Comparison of ENCODE assay signal across 8 cellular contexts in genomic region chr7:44998153-44998871, GRCh38. TPM values are rescaled to one million over a fixed set of nuclear protein-coding genes. Genes with fewer than 3 reads are reported as not detected.
DNase-seq lines count a peak whose midpoint lies in the region; ATAC-seq, FAIRE-seq and TF ChIP-seq lines count a peak whose summit lies in the region.

No MANE protein-coding gene starts in this region.

- H3K27ac ChIP-seq in CD8-positive, alpha-beta memory T cell (ENCODE audit: low read depth, low read length), result no peak overlapping the region
- H3K27ac ChIP-seq in KMS-11, result peak overlapping the region; percentile 49; the same call in 1 of the 2 replicates
- no peak overlapping the region for H3K27ac ChIP-seq in astrocyte (ENCODE audit: low read depth, low read length)
- H3K27ac ChIP-seq in neural progenitor cell, result no peak overlapping the region

- H3K9ac ChIP-seq in KMS-11 (peak overlapping the region; percentile 61; the same call in 1 of the 2 replicates), astrocyte (ENCODE audit: low read length) (no peak overlapping the region), neural progenitor cell (no peak overlapping the region)

- peak overlapping the region in 7 of 8 donors; percentile 65 to 97 (median 92) for H3K27ac Mint-ChIP-seq in CD8-positive, alpha-beta memory T cell
- H3K27ac Mint-ChIP-seq in astrocyte (ENCODE audit: unreplicated experiment) (no peak overlapping the region), neural progenitor cell (no peak overlapping the region)

- TF ChIP-seq CTCF in KMS-11 (conservative IDR thresholded peaks at IDR 0.05; ENCODE audit: low read depth, low read length) (no peak), astrocyte (IDR thresholded peaks at IDR 0.05; ENCODE audit: insufficient read depth, low read depth, low read length) (no peak), neural progenitor cell (IDR thresholded peaks at IDR 0.05) (no peak)

- no peaks in the 10 kb centered on the region for H3K36me3 ChIP-seq in CD8-positive, alpha-beta memory T cell (ENCODE audit: insufficient read depth, low read length)
- H3K36me3 ChIP-seq in KMS-11 (ENCODE audit: insufficient read depth) (0 out of 2 replicates have a peak, but pooled peaks cover 6% of the 10 kb centered on the region), astrocyte (ENCODE audit: insufficient read depth, low read length) (no peaks in the 10 kb centered on the region), neural progenitor cell (no peaks in the 10 kb centered on the region)

- CTCF ChIA-PET in CD8-positive, alpha-beta memory T cell (lab: Charles Lee), result interaction anchor here (0.9 to 9.9 kb wide), 9 partner anchors 9 to 33 kb away, joined by 3 to 117 read pairs (median 4); partner anchors contain the start of gene MYO1G

- H3K4me1 ChIP-seq in CD8-positive, alpha-beta memory T cell (ENCODE audit: insufficient read depth, low read length), result peaks cover 59% of the 10 kb centered on the region
- H3K4me1 ChIP-seq in KMS-11 (ENCODE audit: low read depth, poor library complexity, severe bottlenecking), result peaks cover 76% of the 10 kb centered on the region
- peaks cover 8% of the 10 kb centered on the region for H3K4me1 ChIP-seq in astrocyte (ENCODE audit: insufficient read depth, low read length)
- H3K4me1 ChIP-seq in neural progenitor cell, result peaks cover 10% of the 10 kb centered on the region

- ATAC-seq in GM18870 (IDR thresholded peaks at IDR 0.05; ENCODE audit: unreplicated experiment), result no peak

- H4K20me1 ChIP-seq in KMS-11 (ENCODE audit: insufficient read depth), result no peaks in the 10 kb centered on the region
- H4K20me1 ChIP-seq in astrocyte (ENCODE audit: insufficient read depth, low read length), result peaks cover 26% of the 10 kb centered on the region
- peaks cover 27% of the 10 kb centered on the region for H4K20me1 ChIP-seq in neural progenitor cell (ENCODE audit: low read depth)

- peak overlapping the region; percentile 97 to 99 (median 99) for H3K4me3 Mint-ChIP-seq in CD8-positive, alpha-beta memory T cell
- peak overlapping the region; percentile 82 for H3K4me3 Mint-ChIP-seq in astrocyte (ENCODE audit: unreplicated experiment)
- peak overlapping the region; percentile 95 for H3K4me3 Mint-ChIP-seq in neural progenitor cell

- peaks cover 17% of the 10 kb centered on the region for H3F3A ChIP-seq in neural progenitor cell (ENCODE audit: low read depth)

- no peak for DNase-seq in CD8-positive, alpha-beta memory T cell
- DNase-seq in astrocyte (ENCODE audit: low read depth), result no peak
- DNase-seq in neural progenitor cell (ENCODE audit: low spot score), result no peak
- DNase-seq in NCI-H82 (lab: John Stamatoyannopoulos, UW), result no peak
- no peak for DNase-seq in A172 (ENCODE audit: low spot score)
- DNase-seq in NK-92 (lab: John Stamatoyannopoulos, UW; ENCODE audit: unreplicated experiment), result no peak

- H3K9me3 ChIP-seq in CD8-positive, alpha-beta memory T cell (ENCODE audit: low read length), result no peaks in the 10 kb centered on the region
- H3K9me3 ChIP-seq in astrocyte (ENCODE audit: insufficient read depth, low read depth, low read length) (no peaks in the 10 kb centered on the region), neural progenitor cell (ENCODE audit: low read depth) (no peaks in the 10 kb centered on the region)

- peaks cover 0 to 14% (median 0%) of the 10 kb centered on the region in 3 donors for H3K36me3 Mint-ChIP-seq in CD8-positive, alpha-beta memory T cell
- no peaks in the 10 kb centered on the region for H3K36me3 Mint-ChIP-seq in astrocyte (ENCODE audit: low read depth, unreplicated experiment)
- no peaks in the 10 kb centered on the region for H3K36me3 Mint-ChIP-seq in neural progenitor cell

- POLR2A ChIA-PET in CD8-positive, alpha-beta memory T cell (lab: Charles Lee), result interaction anchor here (0.7 to 4.3 kb wide), 5 partner anchors 9 to 424 kb away, joined by 3 to 81 read pairs (median 5); partner anchors contain the start of gene DDX56

- FAIRE-seq in astrocyte (lab: Jason Lieb, UNC), result no peak

- H3K4me3 ChIP-seq in CD8-positive, alpha-beta memory T cell (ENCODE audit: low read length), result no peak overlapping the region
- H3K4me3 ChIP-seq in KMS-11 (IDR thresholded peaks at IDR 0.05; ENCODE audit: insufficient read depth, low read depth, low read length), result no peak overlapping the region
- H3K4me3 ChIP-seq in astrocyte (ENCODE audit: insufficient read depth, low read depth, low read length), result no peak overlapping the region
- H3K4me3 ChIP-seq in neural progenitor cell, result peak overlapping the region; percentile 85

- H2AFZ ChIP-seq in KMS-11 (ENCODE audit: low read depth) (peak overlapping the region; percentile 75; the same call in 1 of the 2 replicates), astrocyte (ENCODE audit: low read depth, low read length) (no peak overlapping the region), neural progenitor cell (replicated peaks) (no peak overlapping the region)

- H3K27me3 ChIP-seq in CD8-positive, alpha-beta memory T cell (ENCODE audit: insufficient read depth, low read length, poor library complexity, severe bottlenecking), result no peaks in the 10 kb centered on the region
- H3K27me3 ChIP-seq in KMS-11 (ENCODE audit: insufficient read depth, low read depth) (no peaks in the 10 kb centered on the region), astrocyte (ENCODE audit: insufficient read depth, low read length) (no peaks in the 10 kb centered on the region), neural progenitor cell (no peaks in the 10 kb centered on the region)

- H3K4me1 Mint-ChIP-seq in CD8-positive, alpha-beta memory T cell, result peaks cover 45 to 56% (median 56%) of the 10 kb centered on the region in 3 donors
- H3K4me1 Mint-ChIP-seq in astrocyte (ENCODE audit: low read depth, unreplicated experiment) (peaks cover 10% of the 10 kb centered on the region), neural progenitor cell (peaks cover 14% of the 10 kb centered on the region)

- H3K9me3 Mint-ChIP-seq in CD8-positive, alpha-beta memory T cell, result no peaks in the 10 kb centered on the region
- no peaks in the 10 kb centered on the region for H3K9me3 Mint-ChIP-seq in astrocyte (ENCODE audit: unreplicated experiment)
- no peaks in the 10 kb centered on the region for H3K9me3 Mint-ChIP-seq in neural progenitor cell

- H3K27me3 Mint-ChIP-seq in CD8-positive, alpha-beta memory T cell, result no peaks in the 10 kb centered on the region
- H3K27me3 Mint-ChIP-seq in astrocyte (ENCODE audit: low read depth, unreplicated experiment) (no peaks in the 10 kb centered on the region), neural progenitor cell (ENCODE audit: insufficient read depth, low read depth) (peaks cover 3% of the 10 kb centered on the region)

- H3K4me2 ChIP-seq in KMS-11 (peak overlapping the region; percentile 56), astrocyte (ENCODE audit: low read length) (peak overlapping the region; percentile 85), neural progenitor cell (peak overlapping the region; percentile 84)

- H3K79me2 ChIP-seq in KMS-11 (ENCODE audit: insufficient read depth, low read depth) (peaks cover 20% of the 10 kb centered on the region), astrocyte (ENCODE audit: insufficient read depth, low read length) (peaks cover 30% of the 10 kb centered on the region), neural progenitor cell (ENCODE audit: low read depth) (peaks cover 35% of the 10 kb centered on the region)

RNA-seq across cellular contexts. Expression of gene CCM2, which starts 1.7 kb away (rescaled TPM):
- total RNA-seq in CD8-positive, alpha-beta memory T cell, result 10 to 100 TPM; 70.6 to 74.8 TPM
- 81.1 TPM for polyA plus RNA-seq in CD8-positive, alpha-beta memory T cell
- total RNA-seq in astrocyte (57.6 and 62.0 TPM in 2 replicates), neural progenitor cell (ENCODE audit: low replicate concordance) (21.8 and 37.5 TPM in 2 replicates)
- 67.4 and 70.8 TPM in 2 replicates for total RNA-seq in A172 (2014; rRNA removed; shearing (Covaris generic))

RNA-seq across cellular contexts. Expression of gene MYO1G, which starts 19.5 kb away (rescaled TPM):
- total RNA-seq in CD8-positive, alpha-beta memory T cell, result 100 to 1,000 TPM; 363 to 374 TPM
- 182 TPM for polyA plus RNA-seq in CD8-positive, alpha-beta memory T cell
- total RNA-seq in astrocyte, result 0.11 and 0.19 TPM in 2 replicates
- 0.03 TPM in 1 of 2 replicates, not detected in the other for total RNA-seq in neural progenitor cell (ENCODE audit: low replicate concordance)
- total RNA-seq in A172 (2014; rRNA removed; shearing (Covaris generic)), result 0.76 and 1.6 TPM in 2 replicates

Comparison
In these comparisons a context has a peak if more than half of its experiments do, and no peak if none do; other contexts are left out.
1. H3K27ac Mint-ChIP-seq: peak in CD8-positive, alpha-beta memory T cell (7 of 8); none in astrocyte (single experiment) and neural progenitor cell (single experiment).
2. RNA of gene MYO1G, which starts 19.5 kb away (total RNA-seq): 363 to 374 TPM in CD8-positive, alpha-beta memory T cell; 0.76 to 1.6 TPM in A172, 0.11 to 0.19 TPM in astrocyte and 0.03 TPM in neural progenitor cell; every median in the first group is over 100 times any median in the second.
3. Peak in every context shown above with its lines, with median percentiles within 50 percentile points of each other: H3K4me3 Mint-ChIP-seq and H3K4me2 ChIP-seq.